8 cellular contexts compared by ENCODE assay signal in the genomic region with DNA sequence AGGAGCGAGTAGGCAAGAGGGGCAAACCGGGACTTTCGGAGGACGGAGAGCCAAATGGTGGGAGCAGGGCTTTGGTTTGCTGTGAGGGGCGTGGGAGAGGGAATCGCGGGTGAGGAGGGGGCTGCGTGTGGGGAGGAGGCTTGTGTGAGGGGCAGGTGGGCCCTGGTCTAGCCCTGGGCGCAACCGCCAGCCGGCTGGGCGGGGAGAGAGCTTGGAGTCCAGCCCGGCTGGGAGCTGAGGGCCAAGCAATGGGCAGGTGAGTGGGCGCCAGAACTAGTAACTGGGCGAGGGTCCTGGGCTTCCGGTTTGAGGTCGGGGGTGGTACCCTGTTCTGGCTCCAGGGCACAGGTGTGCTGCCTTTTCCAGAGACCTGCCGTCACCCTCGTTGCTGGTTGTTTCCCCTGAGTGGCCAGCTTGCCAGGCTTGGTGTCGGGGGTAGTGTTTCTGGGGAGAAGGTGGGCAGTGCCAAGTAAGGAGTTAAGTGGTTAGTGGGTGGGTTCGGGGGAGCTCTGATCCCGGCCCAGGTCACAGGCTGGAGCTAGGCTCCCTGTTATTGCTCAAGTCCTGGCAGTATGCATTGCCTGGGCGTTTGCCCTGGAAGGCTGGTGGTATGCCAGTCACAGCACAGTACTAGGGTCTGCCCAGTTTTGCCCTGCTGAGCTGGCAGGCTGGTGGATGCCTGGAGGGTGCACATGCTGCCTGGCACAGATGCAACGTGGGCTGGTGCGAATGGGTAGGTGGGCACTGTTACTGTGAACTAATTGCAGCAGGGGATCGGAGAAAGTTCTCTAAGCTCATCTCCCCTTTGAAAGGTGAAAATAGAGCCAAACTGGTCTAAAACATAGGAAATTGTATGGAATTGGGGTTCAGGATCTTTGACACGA. TPM values are rescaled to one million over a fixed set of nuclear protein-coding genes. Genes with fewer than 3 reads are reported as not detected.
DNase-seq lines count a peak whose midpoint lies in the region; ATAC-seq and TF ChIP-seq lines count a peak whose summit lies in the region.

No MANE protein-coding gene starts in this region.

- no peaks in the 10 kb centered on the region for H3K36me3 Mint-ChIP-seq in WTC11

- no peaks in the 10 kb centered on the region for H3K36me3 ChIP-seq in HAP-1 (replicated peaks)
- H3K36me3 ChIP-seq in thoracic aorta: no peaks in the 10 kb centered on the region

- DNase-seq in AG04450 (ENCODE audit: low read depth, low spot score) (no peak), HAP-1 (ENCODE audit: low spot score in 2 of 2) (peak in 1 of 2 experiments; percentile 35), WTC11 (ENCODE audit: low spot score) (no peak), epithelial cell of esophagus (ENCODE audit: low read depth) (peak; percentile 38), mucosa of gallbladder (ENCODE audit: low spot score) (peak; percentile 42), thoracic aorta (ENCODE audit: low spot score) (peak; percentile 63)

- in situ Hi-C loops in HAP-1 (cut with MboI; ENCODE audit: low sequenced_read_pairs): no loop called here

- H3K4me1 Mint-ChIP-seq in WTC11: peaks cover 56% of the 10 kb centered on the region

- peak overlapping the region; percentile 84 for H3K4me3 Mint-ChIP-seq in WTC11

- CTCF ChIA-PET in AG04450 (lab: Charles Lee) (interaction anchor here (0.7 to 9.9 kb wide), 10 partner anchors 25 to 557 kb away, joined by 3 to 98 read pairs (median 7); no protein-coding TSS in a partner anchor), WTC11 (lab: Charles Lee) (interaction anchor here (0.6 to 7.1 kb wide), 21 partner anchors 10 to 388 kb away, joined by 3 to 74 read pairs (median 4); partner anchors contain the start of genes NGB and TMEM63C)

- POLR2A ChIA-PET in AG04450 (lab: Yijun Ruan, JAX) (interaction anchor here (0.7 to 1.5 kb wide), 3 partner anchors 54 to 278 kb away, joined by 3 to 6 read pairs (median 4); partner anchors contain the start of genes GSTZ1 and TMED8), WTC11 (lab: Charles Lee) (interaction anchor here (1.0 to 2.3 kb wide), 6 partner anchors 11 to 35 kb away, joined by 3 to 10 read pairs (median 6); no protein-coding TSS in a partner anchor)

- H3K27me3 ChIP-seq in AG04450 (ENCODE audit: control insufficient read depth, insufficient read depth, low read length): no peaks in the 10 kb centered on the region
- no peaks in the 10 kb centered on the region for H3K27me3 ChIP-seq in HAP-1 (ENCODE audit: low read depth)
- H3K27me3 ChIP-seq in thoracic aorta (replicated peaks; ENCODE audit: insufficient read depth): no peaks in the 10 kb centered on the region

- H3K27me3 Mint-ChIP-seq in WTC11 (ENCODE audit: low read depth): no peaks in the 10 kb centered on the region

- ATAC-seq in WTC11 (peak; percentile 3), thoracic aorta (ENCODE audit: insufficient number of reproducible peaks, low FRiP score, low read depth) (peak; percentile 25), GM19463 (IDR thresholded peaks at IDR 0.05; ENCODE audit: unreplicated experiment) (no peak), GM18870 (IDR thresholded peaks at IDR 0.05; ENCODE audit: unreplicated experiment) (no peak)

- H3K9me3 Mint-ChIP-seq in WTC11: no peaks in the 10 kb centered on the region

- peaks cover 26% of the 10 kb centered on the region for H3K4me1 ChIP-seq in HAP-1
- H3K4me1 ChIP-seq in thoracic aorta (ENCODE audit: control insufficient read depth in 1 of 2, low read depth in 2 of 2): peaks cover 35 to 55% of the 10 kb centered on the region in 2 donors

- H3K27ac Mint-ChIP-seq in WTC11: peak overlapping the region; percentile 93

- H3K4me3 ChIP-seq in AG04450 (ENCODE audit: low read depth, low read length) (peak overlapping the region; percentile 99), HAP-1 (peak overlapping the region; percentile 79), epithelial cell of esophagus (ENCODE audit: low read length) (peak overlapping the region; percentile 99), thoracic aorta (peak overlapping the region; percentile 96)

- H3K27ac ChIP-seq in AG04450 (ENCODE audit: low read depth, low read length): peak overlapping the region; percentile 60
- peak overlapping the region; percentile 98 for H3K27ac ChIP-seq in thoracic aorta

- TF ChIP-seq CTCF in AG04450 (IDR thresholded peaks at IDR 0.05; ENCODE audit: low read depth, low read length) (no peak), WTC11 (IDR thresholded peaks at IDR 0.05) (no peak), epithelial cell of esophagus (IDR thresholded peaks at IDR 0.05; ENCODE audit: insufficient read depth, low read depth, low read length, missing control alignments) (peak; percentile 1), thoracic aorta (IDR thresholded peaks at IDR 0.05) (no peak)

- H3K9me3 ChIP-seq in AG04450 (ENCODE audit: control insufficient read depth, insufficient read depth, low read length) (peaks cover 3% of the 10 kb centered on the region; the same call in 1 of the 2 replicates), HAP-1 (no peaks in the 10 kb centered on the region), thoracic aorta (no peaks in the 10 kb centered on the region)

TF ChIP-seq in WTC11, 78 proteins besides CTCF, POLR2A, EP300 and RAD21:
- TF ChIP-seq, protein P1, sequence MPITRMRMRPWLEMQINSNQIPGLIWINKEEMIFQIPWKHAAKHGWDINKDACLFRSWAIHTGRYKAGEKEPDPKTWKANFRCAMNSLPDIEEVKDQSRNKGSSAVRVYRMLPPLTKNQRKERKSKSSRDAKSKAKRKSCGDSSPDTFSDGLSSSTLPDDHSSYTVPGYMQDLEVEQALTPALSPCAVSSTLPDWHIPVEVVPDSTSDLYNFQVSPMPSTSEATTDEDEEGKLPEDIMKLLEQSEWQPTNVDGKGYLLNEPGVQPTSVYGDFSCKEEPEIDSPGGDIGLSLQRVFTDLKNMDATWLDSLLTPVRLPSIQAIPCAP (CRISPR knock-in tag; IDR thresholded peaks at IDR 0.05): 0 out of 2 replicates have a peak, but pooled peaks have one; percentile 49
- TF ChIP-seq MXD4 (CRISPR knock-in tag; IDR thresholded peaks at IDR 0.05; ENCODE audit: borderline replicate concordance): no peak
- 0 out of 2 replicates have a peak, but pooled peaks have one; percentile 11 for TF ChIP-seq E2F5 (CRISPR knock-in tag; IDR thresholded peaks at IDR 0.05)
- no peak for TF ChIP-seq ZNF219 (CRISPR knock-in tag; IDR thresholded peaks at IDR 0.05; ENCODE audit: borderline replicate concordance)
- 0 out of 2 replicates have a peak, but pooled peaks have one; percentile 24 for TF ChIP-seq ATF1 (CRISPR knock-in tag; IDR thresholded peaks at IDR 0.05)
- no peak for TF ChIP-seq ZMAT4 (CRISPR knock-in tag; IDR thresholded peaks at IDR 0.05)

RNA-seq across cellular contexts. Expression of gene CIPC, which starts 0.7 kb away (rescaled TPM):
- 8.9 and 9.9 TPM in 2 replicates for polyA plus RNA-seq in AG04450 (2011; rRNA removed)
- 12.2 and 19.5 TPM in 2 replicates for polyA minus RNA-seq in AG04450 (2011; rRNA and poly(A)+ RNA removed)
- total RNA-seq in WTC11 (2021) (22.5 to 25.4 TPM (median 24.2 TPM) in 3 replicates), mucosa of gallbladder (31.2 TPM), thoracic aorta (10 to 100 TPM; 38.3 to 44.4 TPM)

RNA-seq across cellular contexts. Expression of gene ZDHHC22, which starts 42.9 kb away (rescaled TPM):
- polyA plus RNA-seq in AG04450 (2011; rRNA removed): not detected in 2 replicates
- not detected in 2 replicates for polyA minus RNA-seq in AG04450 (2011; rRNA and poly(A)+ RNA removed)
- total RNA-seq in WTC11 (2021): 38.6 to 47.7 TPM (median 39.3 TPM) in 3 replicates
- 0.09 TPM for total RNA-seq in mucosa of gallbladder
- total RNA-seq in thoracic aorta: not detected

Comparison
In these comparisons a context has a peak if more than half of its experiments do, and no peak if none do; other contexts are left out.
1. DNase-seq: peak in epithelial cell of esophagus (single experiment), mucosa of gallbladder (single experiment) and thoracic aorta (single experiment); none in AG04450 (single experiment) and WTC11 (single experiment).
2. ATAC-seq: peak in WTC11 (single experiment) and thoracic aorta (single experiment); none in GM19463 (single experiment) and GM18870 (single experiment).
3. RNA of gene ZDHHC22, which starts 42.9 kb away (total RNA-seq): 38.6 to 47.7 TPM in WTC11; 0.09 TPM in mucosa of gallbladder (single experiment) and not detected in thoracic aorta; every median in the first group is over 10 times any median in the second.
4. Peak in every context shown above with its lines, with median percentiles within 50 percentile points of each other: H3K4me3 ChIP-seq.